In the genomic region with DNA sequence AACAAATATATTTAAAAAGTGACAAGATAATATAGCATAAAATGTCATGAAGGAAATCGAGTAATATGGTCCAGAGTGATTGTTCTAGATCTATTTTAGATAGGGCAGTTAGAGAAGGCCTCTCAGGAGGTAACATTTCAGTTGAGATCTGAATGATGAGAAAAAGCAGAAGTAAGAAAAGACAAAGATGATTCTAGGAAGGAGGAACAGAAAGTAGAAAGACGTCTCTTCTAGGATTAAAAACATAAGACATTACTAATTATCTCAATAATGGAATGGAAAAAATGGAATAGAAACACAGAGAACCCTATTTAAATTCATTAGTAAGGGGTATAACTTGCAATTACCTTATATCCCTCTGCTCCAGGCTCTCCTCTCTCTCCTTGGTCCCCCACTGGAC, we compare ENCODE assay signal across 12 cellular contexts.
DNase-seq lines count a peak whose midpoint lies in the region; ATAC-seq, FAIRE-seq and TF ChIP-seq lines count a peak whose summit lies in the region.
"Had no signal": no experiment of that assay in that cellular context is flagged by ENCODE, and none has a peak within 500 bp of the region (broad histone marks: within the 10 kb centered on the region; RNA-seq: fewer than 3 reads in every experiment).

No MANE protein-coding gene starts in this region.

- TF ChIP-seq POLR2A in GM12892 (IDR thresholded peaks at IDR 0.05; ENCODE audit: low read depth, low read length): no peak

- peak; percentile 24 for FAIRE-seq in GM12892 (lab: Jason Lieb, UNC)

- DNase-seq in GM12892 (ENCODE audit: insufficient read length) (no peak), NAMALWA (ENCODE audit: low spot score) (peak; percentile 27), epidermal melanocyte (ENCODE audit: insufficient read length, low spot score) (no peak), activated gamma-delta T cell treated with Interleukin-2 at 50 U/mL for 16 hours (no peak), inferior parietal cortex (ENCODE audit: extremely low spot score) (no peak), caudate nucleus (lab: John Stamatoyannopoulos, UW) (no peak)
- DNase-seq: activated CD8-positive, alpha-beta memory T cell treated with anti-CD3 and anti-CD28 coated beads for 24 hours; KG1; NCI-H446; psoas muscle had no signal

- peak; percentile 88 for ATAC-seq in GM19455 (IDR thresholded peaks at IDR 0.05; ENCODE audit: unreplicated experiment)
- ATAC-seq in HG02938 (IDR thresholded peaks at IDR 0.05; ENCODE audit: unreplicated experiment): peak; percentile 92
- ATAC-seq: psoas muscle had no signal

- H3K27ac ChIP-seq in caudate nucleus (ENCODE audit: low read depth, low read length): no peak overlapping the region
- H3K27ac ChIP-seq: psoas muscle had no signal
